Comparison of ENCODE assay signal across 9 cellular contexts in genomic region chr11:325796-326591, GRCh38. TPM values are rescaled to one million over a fixed set of nuclear protein-coding genes. Genes with fewer than 3 reads are reported as not detected.
DNase-seq lines count a peak whose midpoint lies in the region; ATAC-seq, FAIRE-seq and TF ChIP-seq lines count a peak whose summit lies in the region.
"Had no signal": no experiment of that assay in that cellular context is flagged by ENCODE, and none has a peak within 500 bp of the region (broad histone marks: within the 10 kb centered on the region; RNA-seq: fewer than 3 reads in every experiment).

No MANE protein-coding gene starts in this region.

- H3K79me2 ChIP-seq in OCI-LY7 (ENCODE audit: insufficient read depth, low read depth, low read length) = no peaks in the 10 kb centered on the region
- no peaks in the 10 kb centered on the region for H3K79me2 ChIP-seq in endothelial cell of umbilical vein (ENCODE audit: control insufficient read depth, insufficient read depth, low read length)

- TF ChIP-seq POLR2A in endothelial cell of umbilical vein (IDR thresholded peaks at IDR 0.05; ENCODE audit: low read depth, low read length) (no peak), erythroblast (IDR thresholded peaks at IDR 0.05; ENCODE audit: low read length) (no peak)

- H3K27ac ChIP-seq in BLaER1 (peak overlapping the region; percentile 93), OCI-LY7 (ENCODE audit: low read depth, low read length, poor library complexity, severe bottlenecking) (peak overlapping the region; percentile 75), endothelial cell of umbilical vein (ENCODE audit: insufficient read depth, low read depth, low read length) (peak overlapping the region; percentile 59), pancreas (peak overlapping the region in 3 of 4 donors; percentile 62 to 80 (median 79))

- H4K20me1 ChIP-seq in BLaER1 (no peaks in the 10 kb centered on the region), OCI-LY7 (ENCODE audit: insufficient read depth, low read length) (no peaks in the 10 kb centered on the region), endothelial cell of umbilical vein (replicated peaks; ENCODE audit: control insufficient read depth, extremely low read depth, insufficient read depth, low read length) (no peaks in the 10 kb centered on the region)

- no peaks in the 10 kb centered on the region for H3K36me3 ChIP-seq in BLaER1
- no peaks in the 10 kb centered on the region for H3K36me3 ChIP-seq in OCI-LY7 (ENCODE audit: insufficient read depth, low read length)
- H3K36me3 ChIP-seq in endothelial cell of umbilical vein (ENCODE audit: control insufficient read depth in 2 of 2, extremely low read depth in 1 of 2, insufficient read depth in 2 of 2, low read length in 2 of 2) = no peaks in the 10 kb centered on the region
- H3K36me3 ChIP-seq in pancreas = no peaks in the 10 kb centered on the region

- DNase-seq in OCI-LY7 (ENCODE audit: low spot score) (no peak), endothelial cell of umbilical vein (ENCODE audit: low read depth, low spot score) (no peak), pancreas (no peak), erythroblast (lab: John Stamatoyannopoulos, UW) (no peak), NCI-H1048 (lab: John Stamatoyannopoulos, UW) (no peak), COLO668 (lab: John Stamatoyannopoulos, UW; ENCODE audit: unreplicated experiment) (no peak)
- DNase-seq in stimulated activated naive CD4-positive, alpha-beta T cell (lab: John Stamatoyannopoulos, UW) = no peak
- DNase-seq: DMS79 had no signal

- WGBS in pancreas, 2 donors = 70 to 80% methylated on average over 30 of the region's 30 CpGs

- FAIRE-seq in endothelial cell of umbilical vein (lab: Jason Lieb, UNC) = peak; percentile 35
- no peak for FAIRE-seq in pancreas (lab: Jason Lieb, UNC)

- H3K27me3 ChIP-seq in BLaER1 (no peaks in the 10 kb centered on the region), endothelial cell of umbilical vein (ENCODE audit: control insufficient read depth in 2 of 2, insufficient read depth in 2 of 2, low read length in 2 of 2) (no peaks in the 10 kb centered on the region), pancreas (no peaks in the 10 kb centered on the region)

- H3K9me2 ChIP-seq in OCI-LY7 (ENCODE audit: insufficient read depth, low read length) = no peaks in the 10 kb centered on the region

- H2AFZ ChIP-seq in OCI-LY7 (ENCODE audit: low read length) (peak overlapping the region; percentile 53; the same call in 1 of the 2 replicates), endothelial cell of umbilical vein (ENCODE audit: low read depth, low read length) (peak overlapping the region; percentile 50)

- H3K4me1 ChIP-seq in BLaER1 = peaks cover 71% of the 10 kb centered on the region
- H3K4me1 ChIP-seq in OCI-LY7 (ENCODE audit: insufficient read depth, low read length, poor library complexity, severe bottlenecking) = peaks cover 51% of the 10 kb centered on the region
- H3K4me1 ChIP-seq in endothelial cell of umbilical vein (ENCODE audit: control insufficient read depth, extremely low read depth, insufficient read depth, low read length) = peaks cover 15% of the 10 kb centered on the region
- H3K4me1 ChIP-seq in pancreas = peaks cover 0 to 15% (median 7%) of the 10 kb centered on the region in 3 donors

- CTCF ChIA-PET in OCI-LY7 (lab: Charles Lee; ENCODE audit: unreplicated experiment) = no interaction called here
- CTCF ChIA-PET in endothelial cell of umbilical vein (lab: Charles Lee) = interaction anchor here (0.5 to 1.3 kb wide), 3 partner anchors 21 to 33 kb away, joined by 3 to 4 read pairs (median 3); no protein-coding TSS in a partner anchor

- dilution Hi-C loops in endothelial cell of umbilical vein (cut with MboI; ENCODE audit: extremely low pct_ligation_motif_present, low sequenced_read_pairs) = no loop called here

- H3K4me3 ChIP-seq in BLaER1 (peak overlapping the region; percentile 40), OCI-LY7 (ENCODE audit: low read depth, low read length, poor library complexity, severe bottlenecking) (peak overlapping the region; percentile 44), endothelial cell of umbilical vein (replicated peaks in 1 of 3; ENCODE audit: insufficient read depth in 1 of 3, low read depth in 1 of 3, low read length in 3 of 3) (no peak overlapping the region), pancreas (no peak overlapping the region)

- H3K9me3 ChIP-seq in BLaER1 (no peaks in the 10 kb centered on the region), OCI-LY7 (ENCODE audit: low read length) (no peaks in the 10 kb centered on the region), endothelial cell of umbilical vein (replicated peaks; ENCODE audit: control insufficient read depth, insufficient read depth, low read length) (no peaks in the 10 kb centered on the region), pancreas (no peaks in the 10 kb centered on the region)

- TF ChIP-seq CTCF in OCI-LY7 (conservative IDR thresholded peaks at IDR 0.05; ENCODE audit: low read length) (no peak), endothelial cell of umbilical vein (IDR thresholded peaks at IDR 0.05; ENCODE audit: extremely low read depth in 1 of 2, insufficient read depth in 1 of 2, low read depth in 1 of 2, low read length in 2 of 2) (no peak), pancreas (IDR thresholded peaks at IDR 0.05) (no peak)

- H3K9ac ChIP-seq in BLaER1 = peak overlapping the region; percentile 76
- H3K9ac ChIP-seq in endothelial cell of umbilical vein (replicated peaks; ENCODE audit: extremely low read depth, insufficient read depth, low read length) = no peak overlapping the region

- no peaks in the 10 kb centered on the region for H3K9me1 ChIP-seq in endothelial cell of umbilical vein (replicated peaks; ENCODE audit: control insufficient read depth, extremely low read depth, insufficient read depth, low read length)

- BruUV-seq in OCI-LY7 (replicated peaks; lab: Mats Ljungman, UMichigan) (no TSS peak), endothelial cell of umbilical vein (replicated peaks; lab: Mats Ljungman, UMichigan) (no TSS peak)

- peak overlapping the region; percentile 91 for H3K4me2 ChIP-seq in BLaER1
- peak overlapping the region; percentile 76 for H3K4me2 ChIP-seq in OCI-LY7 (ENCODE audit: low read length)
- H3K4me2 ChIP-seq in endothelial cell of umbilical vein (ENCODE audit: insufficient read depth, low read length) = no peak overlapping the region

- POLR2A ChIA-PET in OCI-LY7 (lab: Charles Lee) (interaction anchor here (5.5 kb wide), 1 partner anchor 13 kb away, joined by 63 read pairs; no protein-coding TSS in a partner anchor), endothelial cell of umbilical vein (lab: Charles Lee) (no interaction called here)

- no peak for ATAC-seq in pancreas

- intact Hi-C loops in OCI-LY7 (cut with micrococcal nuclease; ENCODE audit: unreplicated experiment) (no loop called here), endothelial cell of umbilical vein (cut with micrococcal nuclease) (loop anchor here (2.0 kb wide), 1 partner anchor 31 kb away; no protein-coding TSS in a partner anchor), pancreas (cut with DNase I) (no loop called here)

RNA-seq across cellular contexts. Expression of gene IFITM3, which starts 5.3 kb away (rescaled TPM):
- 0.95 and 1.5 TPM in 2 replicates for total RNA-seq in OCI-LY7 (2014; rRNA removed; shearing (Covaris generic))
- total RNA-seq in OCI-LY7 (2022) (1.5 and 2.2 TPM in 2 replicates), endothelial cell of umbilical vein (323 and 416 TPM in 2 replicates), pancreas (100 to 1,000 TPM in 4 of 6 donors, 10 to 100 TPM in 2; 86.4 to 292 (median 135) TPM)
- polyA plus RNA-seq in endothelial cell of umbilical vein (950 and 1,150 TPM in 2 replicates), pancreas (100 to 1,000 TPM; 300 to 429 TPM)
- polyA plus RNA-seq in endothelial cell of umbilical vein (2011; cell fraction: cytosol; rRNA removed) = 508 and 687 TPM in 2 replicates
- 108 and 156 TPM in 2 replicates for polyA plus RNA-seq in endothelial cell of umbilical vein (2011; cell fraction: nucleus; rRNA removed)
- 954 and 1,155 TPM in 2 replicates for polyA plus RNA-seq in endothelial cell of umbilical vein (2012)
- polyA minus RNA-seq in endothelial cell of umbilical vein = 307 and 358 TPM in 2 replicates
- 507 TPM for polyA minus RNA-seq in endothelial cell of umbilical vein (2011; cell fraction: cytosol; rRNA and poly(A)+ RNA removed)
- polyA minus RNA-seq in endothelial cell of umbilical vein (2011; cell fraction: nucleus; rRNA and poly(A)+ RNA removed) = 50.7 and 85.4 TPM in 2 replicates

RNA-seq across cellular contexts. Expression of gene IFITM1, which starts 12.2 kb away (rescaled TPM):
- 30.3 and 36.4 TPM in 2 replicates for total RNA-seq in OCI-LY7 (2014; rRNA removed; shearing (Covaris generic))
- 72.4 TPM in 2 replicates for total RNA-seq in OCI-LY7 (2022)
- 4.0 and 11.5 TPM in 2 replicates for total RNA-seq in endothelial cell of umbilical vein
- polyA plus RNA-seq in endothelial cell of umbilical vein = 24.6 and 34.1 TPM in 2 replicates
- polyA plus RNA-seq in endothelial cell of umbilical vein (2011; cell fraction: cytosol; rRNA removed) = 16.0 and 16.3 TPM in 2 replicates
- polyA plus RNA-seq in endothelial cell of umbilical vein (2011; cell fraction: nucleus; rRNA removed) = 3.6 and 5.7 TPM in 2 replicates
- 4.2 and 10.0 TPM in 2 replicates for polyA plus RNA-seq in endothelial cell of umbilical vein (2012)
- polyA minus RNA-seq in endothelial cell of umbilical vein = 29.1 and 50.9 TPM in 2 replicates
- polyA minus RNA-seq in endothelial cell of umbilical vein (2011; cell fraction: cytosol; rRNA and poly(A)+ RNA removed) = 128 TPM
- 0.72 and 3.4 TPM in 2 replicates for polyA minus RNA-seq in endothelial cell of umbilical vein (2011; cell fraction: nucleus; rRNA and poly(A)+ RNA removed)
- 10 to 100 TPM in 5 of 6 donors, 1 to 10 TPM in 1; 10.0 to 45.2 (median 18.9) TPM for total RNA-seq in pancreas
- polyA plus RNA-seq in pancreas = 10 to 100 TPM; 40.7 to 54.5 TPM

RNA-seq across cellular contexts. Expression of gene IFITM2, which starts 18.4 kb away (rescaled TPM):
- total RNA-seq in OCI-LY7 (2014; rRNA removed; shearing (Covaris generic)) = 9.5 and 22.1 TPM in 2 replicates
- total RNA-seq in OCI-LY7 (2022) (110 and 117 TPM in 2 replicates), endothelial cell of umbilical vein (219 and 263 TPM in 2 replicates), pancreas (100 to 1,000 TPM in 2 of 6 donors, 10 to 100 TPM in 4; 32.1 to 120 (median 63.6) TPM)
- polyA plus RNA-seq in endothelial cell of umbilical vein (1,135 and 1,428 TPM in 2 replicates), pancreas (100 to 1,000 TPM; 169 to 182 TPM)
- 681 and 696 TPM in 2 replicates for polyA plus RNA-seq in endothelial cell of umbilical vein (2011; cell fraction: cytosol; rRNA removed)
- 144 and 187 TPM in 2 replicates for polyA plus RNA-seq in endothelial cell of umbilical vein (2011; cell fraction: nucleus; rRNA removed)
- polyA plus RNA-seq in endothelial cell of umbilical vein (2012) = 576 and 617 TPM in 2 replicates
- polyA minus RNA-seq in endothelial cell of umbilical vein = 371 and 437 TPM in 2 replicates
- polyA minus RNA-seq in endothelial cell of umbilical vein (2011; cell fraction: cytosol; rRNA and poly(A)+ RNA removed) = 132 TPM
- 35.2 and 49.4 TPM in 2 replicates for polyA minus RNA-seq in endothelial cell of umbilical vein (2011; cell fraction: nucleus; rRNA and poly(A)+ RNA removed)

RNA-seq across cellular contexts. Expression of gene IFITM5, which starts 26.7 kb away (rescaled TPM):
- not detected in 2 replicates for total RNA-seq in OCI-LY7 (2014; rRNA removed; shearing (Covaris generic))
- total RNA-seq in OCI-LY7 (2022) (not detected in 2 replicates), endothelial cell of umbilical vein (not detected in 2 replicates), pancreas (not detected)
- polyA plus RNA-seq in endothelial cell of umbilical vein (not detected in 2 replicates), pancreas (1 to 10 TPM in 1 of 2 donors, under 1 TPM in 1; 0.56 to 1.2 TPM)
- polyA plus RNA-seq in endothelial cell of umbilical vein (2011; cell fraction: cytosol; rRNA removed) = not detected in 2 replicates
- not detected in 2 replicates for polyA plus RNA-seq in endothelial cell of umbilical vein (2011; cell fraction: nucleus; rRNA removed)
- not detected in 2 replicates for polyA plus RNA-seq in endothelial cell of umbilical vein (2012)
- polyA minus RNA-seq in endothelial cell of umbilical vein = not detected in 2 replicates
- not detected for polyA minus RNA-seq in endothelial cell of umbilical vein (2011; cell fraction: cytosol; rRNA and poly(A)+ RNA removed)
- polyA minus RNA-seq in endothelial cell of umbilical vein (2011; cell fraction: nucleus; rRNA and poly(A)+ RNA removed) = not detected in 2 replicates

RNA-seq across cellular contexts. Expression of gene PGGHG, which starts 37.1 kb away (rescaled TPM):
- 6.3 and 7.0 TPM in 2 replicates for total RNA-seq in OCI-LY7 (2014; rRNA removed; shearing (Covaris generic))
- total RNA-seq in OCI-LY7 (2022) = 0.93 and 1.2 TPM in 2 replicates
- total RNA-seq in endothelial cell of umbilical vein = 42.4 and 48.1 TPM in 2 replicates
- polyA plus RNA-seq in endothelial cell of umbilical vein = 31.6 and 37.9 TPM in 2 replicates
- 6.3 and 10.3 TPM in 2 replicates for polyA plus RNA-seq in endothelial cell of umbilical vein (2011; cell fraction: cytosol; rRNA removed)
- 302 and 379 TPM in 2 replicates for polyA plus RNA-seq in endothelial cell of umbilical vein (2011; cell fraction: nucleus; rRNA removed)
- polyA plus RNA-seq in endothelial cell of umbilical vein (2012) = 14.3 and 31.3 TPM in 2 replicates
- 12.9 and 13.3 TPM in 2 replicates for polyA minus RNA-seq in endothelial cell of umbilical vein
- 0.61 TPM for polyA minus RNA-seq in endothelial cell of umbilical vein (2011; cell fraction: cytosol; rRNA and poly(A)+ RNA removed)
- 19.8 and 36.7 TPM in 2 replicates for polyA minus RNA-seq in endothelial cell of umbilical vein (2011; cell fraction: nucleus; rRNA and poly(A)+ RNA removed)
- total RNA-seq in pancreas = 100 to 1,000 TPM in 4 of 6 donors, 10 to 100 TPM in 1, 1 to 10 TPM in 1; 8.9 to 534 (median 198) TPM
- 1,000 to 10,000 TPM; 1,516 to 4,700 TPM for polyA plus RNA-seq in pancreas

Comparison
In these comparisons a context has a peak if more than half of its experiments do, and no peak if none do; other contexts are left out.
1. H3K4me3 ChIP-seq: peak in BLaER1 (single experiment) and OCI-LY7 (single experiment); none in endothelial cell of umbilical vein (0 of 3) and pancreas (0 of 4).
2. RNA of gene IFITM3, which starts 5.3 kb away (total RNA-seq): 323 to 416 TPM in endothelial cell of umbilical vein and 86.4 to 292 TPM in pancreas; 0.95 to 2.2 TPM in OCI-LY7; every median in the first group is over 10 times any median in the second.
3. Peak in every context shown above with its lines, with median percentiles within 50 percentile points of each other: H3K27ac ChIP-seq.